31 cellular contexts compared by ENCODE assay signal in genomic region chr5:36526537-36526936, GRCh38.
"Had no signal": no experiment of that assay in that cellular context is flagged by ENCODE, and none has a peak within 500 bp of the region (broad histone marks: within the 10 kb centered on the region; RNA-seq: fewer than 3 reads in every experiment).

No MANE protein-coding gene starts in this region.

- H3K27me3 Mint-ChIP-seq: activated naive CD8-positive, alpha-beta T cell had no signal

- FAIRE-seq: endothelial cell of umbilical vein, frontal cortex had no signal

- H3K9me3 Mint-ChIP-seq: activated T-helper 2 cell treated with anti-CD3 and anti-CD28 coated beads, Interferon-gamma antibody, Interleukin-2, Interleukin-4, amounts not matched to agents 10 μg/mL and 5 μg/mL and 100 μg/mL, durations not matched to agents 14 hours and 24 hours and 36 hours; nephron; stimulated activated naive CD8-positive, alpha-beta T cell treated with anti-CD3 and anti-CD28 coated beads, Interleukin-15, amount 100 ng/mL, for 72 hours had no signal

- H3K4me1 Mint-ChIP-seq: activated CD8-positive, alpha-beta memory T cell treated with anti-CD3 and anti-CD28 coated beads, Interleukin-2, amount 10 ng/mL, durations not matched to agents 7 days and 5 days; stimulated activated naive CD8-positive, alpha-beta T cell treated with anti-CD3 and anti-CD28 coated beads, Interleukin-15, amount 100 ng/mL, for 72 hours had no signal

- H3K27ac Mint-ChIP-seq: activated CD8-positive, alpha-beta memory T cell treated with anti-CD3 and anti-CD28 coated beads, Interleukin-2, amount 10 ng/mL, durations not matched to agents 7 days and 5 days; activated CD8-positive, alpha-beta T cell treated with anti-CD3 and anti-CD28 coated beads, Interleukin-2, amount 10 ng/mL, durations not matched to agents 7 days and 5 days; activated naive CD8-positive, alpha-beta T cell; activated T-helper 2 cell treated with anti-CD3 and anti-CD28 coated beads, Interferon-gamma antibody, Interleukin-2, Interleukin-4, amounts not matched to agents 10 μg/mL and 5 μg/mL and 100 μg/mL, durations not matched to agents 14 hours and 24 hours and 36 hours; nephron; WTC11 had no signal

- DNase-seq: activated CD4-positive, alpha-beta T cell treated with anti-CD3 and anti-CD28 coated beads for 1 hour; activated CD4-positive, alpha-beta T cell treated with anti-CD3 and anti-CD28 coated beads, Interleukin-2, amount 50 U/mL, for 1 hour; activated CD8-positive, alpha-beta memory T cell treated with anti-CD3 and anti-CD28 coated beads, Interleukin-2, amount 10 ng/mL, durations not matched to agents 7 days and 5 days; activated CD8-positive, alpha-beta T cell treated with anti-CD3 and anti-CD28 coated beads, Interleukin-2, amount 10 ng/mL, durations not matched to agents 7 days and 5 days; activated naive CD4-positive, alpha-beta T cell treated with Interleukin-2 at 50 U/mL for 16 hours; activated T-cell treated with anti-CD3 and anti-CD28 coated beads, Interleukin-2, amount 50 U/mL, for 48 hours; aorta; body of pancreas; cortex of kidney; esophagus squamous epithelium; left lung; mucosa of descending colon; ovary; retina; stimulated activated CD4-positive, alpha-beta T cell treated with anti-CD3 and anti-CD28 coated beads, Interleukin-12 subunit alpha, Interleukin-12 subunit beta, amount 100 ng/mL, for 4 hours; stimulated activated CD4-positive, alpha-beta T cell treated with anti-CD3 and anti-CD28 coated beads, Interleukin-4, amount 100 ng/mL, for 1 hour; stimulated activated naive CD8-positive, alpha-beta T cell treated with anti-CD3 and anti-CD28 coated beads, Interleukin-15, amount 100 ng/mL, for 72 hours; substantia nigra; T-helper 2 cell; upper lobe of left lung had no signal

- H3K4me1 ChIP-seq: body of pancreas, left lung, prostate gland, upper lobe of left lung had no signal

- H3K9me3 ChIP-seq: body of pancreas, esophagus squamous epithelium, left lung, mucosa of descending colon, neutrophil, ovary, prostate gland, upper lobe of left lung had no signal

- H3K36me3 ChIP-seq: esophagus squamous epithelium, left lung, neutrophil, ovary, prostate gland, upper lobe of left lung had no signal

- ATAC-seq: activated CD8-positive, alpha-beta memory T cell treated with anti-CD3 and anti-CD28 coated beads, Interleukin-2, amount 10 ng/mL, durations not matched to agents 7 days and 5 days; activated CD8-positive, alpha-beta T cell treated with anti-CD3 and anti-CD28 coated beads, Interleukin-2, amount 10 ng/mL, durations not matched to agents 7 days and 5 days; body of pancreas; left lung; mucosa of descending colon; sciatic nerve; stimulated activated naive CD8-positive, alpha-beta T cell treated with anti-CD3 and anti-CD28 coated beads, Interleukin-15, amount 100 ng/mL, for 72 hours; WTC11 had no signal

- H3K27me3 ChIP-seq: body of pancreas, left lung, neutrophil, ovary, upper lobe of left lung had no signal

- H3K27ac ChIP-seq: body of pancreas, esophagus squamous epithelium, left lung, neutrophil, ovary, prostate gland, skin epidermis, upper lobe of left lung had no signal

- H3K36me3 Mint-ChIP-seq: activated CD8-positive, alpha-beta memory T cell treated with anti-CD3 and anti-CD28 coated beads, Interleukin-2, amount 10 ng/mL, durations not matched to agents 7 days and 5 days; activated naive CD8-positive, alpha-beta T cell; WTC11 had no signal

- H3K4me3 Mint-ChIP-seq: activated CD8-positive, alpha-beta memory T cell treated with anti-CD3 and anti-CD28 coated beads, Interleukin-2, amount 10 ng/mL, durations not matched to agents 7 days and 5 days; activated CD8-positive, alpha-beta T cell treated with anti-CD3 and anti-CD28 coated beads, Interleukin-2, amount 10 ng/mL, durations not matched to agents 7 days and 5 days; activated naive CD8-positive, alpha-beta T cell; nephron; stimulated activated naive CD8-positive, alpha-beta T cell treated with anti-CD3 and anti-CD28 coated beads, Interleukin-15, amount 100 ng/mL, for 72 hours; WTC11 had no signal

- H3K4me3 ChIP-seq: body of pancreas, esophagus squamous epithelium, left lung, lung, mucosa of descending colon, ovary, prostate gland, skin epidermis, upper lobe of left lung had no signal
